24 cellular contexts compared by ENCODE assay signal in the genomic region with DNA sequence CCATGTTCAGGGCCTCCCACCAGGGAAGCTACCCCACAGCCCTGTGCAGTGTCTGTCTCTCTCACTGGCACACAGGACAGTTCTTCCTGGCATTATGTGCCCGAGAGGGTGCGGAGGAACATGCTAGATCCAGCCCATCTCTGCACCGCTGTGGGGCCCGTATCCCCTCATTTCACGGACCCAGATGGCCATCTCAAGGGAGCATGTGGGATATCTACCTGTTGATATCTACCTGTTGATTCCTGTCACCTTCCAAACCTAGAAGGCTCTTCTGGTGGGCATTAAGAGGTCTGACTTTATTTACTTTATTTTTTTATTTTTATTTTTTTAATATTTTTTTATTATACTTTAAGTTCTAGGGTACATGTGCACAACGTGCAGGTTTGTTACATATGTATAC. TPM values are rescaled to one million over a fixed set of nuclear protein-coding genes. Genes with fewer than 3 reads are reported as not detected.
A peak's percentile ranks its signal among the peaks of the same experiment; 100 is the strongest.
DNase-seq lines count a peak whose midpoint lies in the region; ATAC-seq and TF ChIP-seq lines count a peak whose summit lies in the region.
"Had no signal": no experiment of that assay in that cellular context is flagged by ENCODE, and none has a peak within 500 bp of the region (broad histone marks: within the 10 kb centered on the region; RNA-seq: fewer than 3 reads in every experiment).

No MANE protein-coding gene starts in this region.

- TF ChIP-seq POLR2A in transverse colon (IDR thresholded peaks at IDR 0.05): no peak

- CTCF ChIA-PET in activated CD8-positive, alpha-beta T cell treated with anti-CD3 and anti-CD28 coated beads for 36 hours (lab: Charles Lee): interaction anchor here (1.5 kb wide), 1 partner anchor 18 kb away, joined by 4 read pairs; no protein-coding TSS in a partner anchor
- CTCF ChIA-PET in activated CD8-positive, alpha-beta T cell treated with anti-CD3 and anti-CD28 coated beads, Interleukin-2, amount 10 ng/mL, durations not matched to agents 7 days and 5 days (lab: Charles Lee): no interaction called here

- no peaks in the 10 kb centered on the region for H3K36me3 ChIP-seq in transverse colon

- TF ChIP-seq CTCF in activated CD8-positive, alpha-beta T cell treated with anti-CD3 and anti-CD28 coated beads for 36 hours (IDR thresholded peaks at IDR 0.05): no peak
- TF ChIP-seq CTCF in CD14-positive monocyte (IDR thresholded peaks at IDR 0.05) (no peak), transverse colon (IDR thresholded peaks at IDR 0.05) (no peak)

- H3K4me1 ChIP-seq in transverse colon: no peaks in the 10 kb centered on the region

- no peak for TF ChIP-seq EP300 in transverse colon (IDR thresholded peaks at IDR 0.05; ENCODE audit: low read depth)

- in situ Hi-C loops in transverse colon (cut with MboI; ENCODE audit: low pct_ligation_motif_present in 1 of 4, low pct_unique_long_range_greater_than_20kb in 1 of 4, low sequenced_read_pairs in 3 of 4): no loop called here

- H3K27ac Mint-ChIP-seq in activated CD8-positive, alpha-beta T cell treated with anti-CD3 and anti-CD28 coated beads for 36 hours: peak overlapping the region; percentile 74
- H3K27ac Mint-ChIP-seq in activated CD8-positive, alpha-beta T cell treated with anti-CD3 and anti-CD28 coated beads, Interleukin-2, amount 10 ng/mL, durations not matched to agents 7 days and 5 days: no peak overlapping the region
- peak overlapping the region in 4 of 7 donors; percentile 35 to 73 (median 53) for H3K27ac Mint-ChIP-seq in CD14-positive monocyte
- peak overlapping the region; percentile 84 for H3K27ac Mint-ChIP-seq in activated naive CD8-positive, alpha-beta T cell treated with anti-CD3 and anti-CD28 coated beads for 36 hours
- peak overlapping the region in 9 of 10 donors; percentile 43 to 98 (median 81) for H3K27ac Mint-ChIP-seq in naive thymus-derived CD8-positive, alpha-beta T cell
- H3K27ac Mint-ChIP-seq: HFFc6 had no signal

- POLR2A ChIA-PET in activated CD8-positive, alpha-beta T cell treated with anti-CD3 and anti-CD28 coated beads for 36 hours (lab: Charles Lee): interaction anchor here (0.7 kb wide), 1 partner anchor 44 kb away, joined by 3 read pairs; no protein-coding TSS in a partner anchor
- POLR2A ChIA-PET in activated CD8-positive, alpha-beta T cell treated with anti-CD3 and anti-CD28 coated beads, Interleukin-2, amount 10 ng/mL, durations not matched to agents 7 days and 5 days (lab: Charles Lee): no interaction called here
- POLR2A ChIA-PET in naive thymus-derived CD8-positive, alpha-beta T cell (lab: Charles Lee): interaction anchor here (0.7 to 46.7 kb wide), 5 partner anchors 7 to 49 kb away, joined by 4 to 1921 read pairs (median 284); partner anchors contain the start of gene PIK3CD

- H3K4me3 Mint-ChIP-seq in activated CD8-positive, alpha-beta T cell treated with anti-CD3 and anti-CD28 coated beads for 36 hours: no peak overlapping the region
- no peak overlapping the region for H3K4me3 Mint-ChIP-seq in activated CD8-positive, alpha-beta T cell treated with anti-CD3 and anti-CD28 coated beads, Interleukin-2, amount 10 ng/mL, durations not matched to agents 7 days and 5 days
- no peak overlapping the region for H3K4me3 Mint-ChIP-seq in CD14-positive monocyte
- no peak overlapping the region for H3K4me3 Mint-ChIP-seq in activated naive CD8-positive, alpha-beta T cell treated with anti-CD3 and anti-CD28 coated beads for 36 hours
- H3K4me3 Mint-ChIP-seq in naive thymus-derived CD8-positive, alpha-beta T cell: peak overlapping the region in 5 of 10 donors; percentile 10 to 64 (median 50)
- H3K4me3 Mint-ChIP-seq: HFFc6 had no signal

- no peaks in the 10 kb centered on the region for H3K9me3 ChIP-seq in transverse colon

- no peak overlapping the region for H3K4me3 ChIP-seq in transverse colon
- H3K4me3 ChIP-seq: PC-9 had no signal

- H3K9me3 Mint-ChIP-seq in activated CD8-positive, alpha-beta T cell treated with anti-CD3 and anti-CD28 coated beads for 36 hours: no peaks in the 10 kb centered on the region
- H3K9me3 Mint-ChIP-seq in activated CD8-positive, alpha-beta T cell treated with anti-CD3 and anti-CD28 coated beads, Interleukin-2, amount 10 ng/mL, durations not matched to agents 7 days and 5 days (ENCODE audit: insufficient read depth): no peaks in the 10 kb centered on the region
- H3K9me3 Mint-ChIP-seq in CD14-positive monocyte: no peaks in the 10 kb centered on the region
- no peaks in the 10 kb centered on the region for H3K9me3 Mint-ChIP-seq in activated naive CD8-positive, alpha-beta T cell treated with anti-CD3 and anti-CD28 coated beads for 36 hours
- no peaks in the 10 kb centered on the region for H3K9me3 Mint-ChIP-seq in naive thymus-derived CD8-positive, alpha-beta T cell
- H3K9me3 Mint-ChIP-seq: HFFc6 had no signal

- intact Hi-C loops in activated CD8-positive, alpha-beta T cell treated with anti-CD3 and anti-CD28 coated beads for 36 hours (cut with micrococcal nuclease): no loop called here
- intact Hi-C loops in CD14-positive monocyte (cut with micrococcal nuclease) (no loop called here), transverse colon (cut with DNase I; ENCODE audit: low total_unique reads) (no loop called here)

- H3K4me1 Mint-ChIP-seq in activated CD8-positive, alpha-beta T cell treated with anti-CD3 and anti-CD28 coated beads for 36 hours (ENCODE audit: low read depth): peaks cover 66% of the 10 kb centered on the region
- H3K4me1 Mint-ChIP-seq in activated CD8-positive, alpha-beta T cell treated with anti-CD3 and anti-CD28 coated beads, Interleukin-2, amount 10 ng/mL, durations not matched to agents 7 days and 5 days (ENCODE audit: low read depth): peaks cover 64% of the 10 kb centered on the region
- H3K4me1 Mint-ChIP-seq in CD14-positive monocyte: peaks cover 41% of the 10 kb centered on the region
- H3K4me1 Mint-ChIP-seq in activated naive CD8-positive, alpha-beta T cell treated with anti-CD3 and anti-CD28 coated beads for 36 hours: peaks cover 56% of the 10 kb centered on the region
- H3K4me1 Mint-ChIP-seq in naive thymus-derived CD8-positive, alpha-beta T cell: peaks cover 26 to 83% (median 71%) of the 10 kb centered on the region in 4 donors

- WGBS in transverse colon (ENCODE audit: low coverage in 1 of 2), 2 donors: 70 to 93% methylated on average over 2 to 6 of the region's 6 CpGs

- no peak overlapping the region for H3K27ac ChIP-seq in transverse colon
- H3K27ac ChIP-seq: C4-2B, PC-9, RWPE1 had no signal

- DNase-seq in activated CD8-positive, alpha-beta T cell treated with anti-CD3 and anti-CD28 coated beads for 36 hours: no peak
- no peak for DNase-seq in activated CD8-positive, alpha-beta T cell treated with anti-CD3 and anti-CD28 coated beads, Interleukin-2, amount 10 ng/mL, durations not matched to agents 7 days and 5 days
- DNase-seq in CD14-positive monocyte (ENCODE audit: low spot score): no peak
- DNase-seq in activated naive CD8-positive, alpha-beta T cell treated with anti-CD3 and anti-CD28 coated beads for 36 hours: no peak
- no peak for DNase-seq in naive thymus-derived CD8-positive, alpha-beta T cell
- no peak for DNase-seq in NCI-H2227 (lab: John Stamatoyannopoulos, UW; ENCODE audit: unreplicated experiment)
- DNase-seq in transverse colon: no peak
- no peak for DNase-seq in RKO (ENCODE audit: low spot score)
- DNase-seq: 8988T, DMS79 treated with DMSO at 0.1 percent for 48 hours, H7, HFFc6, KG1, NCI-H1092, NCI-H1436, NCI-H187 treated with DMSO at 0.1 percent for 48 hours, NCI-H2107, NCI-H2227 treated with DMSO at 0.1 percent for 48 hours, NCI-H510A treated with DMSO at 0.1 percent for 48 hours, NCI-H748 treated with DMSO at 0.1 percent for 48 hours, PC-9, SHP77 treated with DMSO at 0.1 percent for 48 hours had no signal

- peaks cover 5% of the 10 kb centered on the region for H3K27me3 ChIP-seq in transverse colon

- ATAC-seq in activated CD8-positive, alpha-beta T cell treated with anti-CD3 and anti-CD28 coated beads for 36 hours: no peak
- ATAC-seq in activated CD8-positive, alpha-beta T cell treated with anti-CD3 and anti-CD28 coated beads, Interleukin-2, amount 10 ng/mL, durations not matched to agents 7 days and 5 days: no peak
- no peak for ATAC-seq in naive thymus-derived CD8-positive, alpha-beta T cell

- peaks cover 63% of the 10 kb centered on the region for H3K36me3 Mint-ChIP-seq in activated CD8-positive, alpha-beta T cell treated with anti-CD3 and anti-CD28 coated beads for 36 hours (ENCODE audit: low read depth)
- peaks cover 59% of the 10 kb centered on the region for H3K36me3 Mint-ChIP-seq in activated CD8-positive, alpha-beta T cell treated with anti-CD3 and anti-CD28 coated beads, Interleukin-2, amount 10 ng/mL, durations not matched to agents 7 days and 5 days (ENCODE audit: low read depth)
- H3K36me3 Mint-ChIP-seq in CD14-positive monocyte: peaks cover 23 to 54% of the 10 kb centered on the region in 2 donors
- H3K36me3 Mint-ChIP-seq in activated naive CD8-positive, alpha-beta T cell treated with anti-CD3 and anti-CD28 coated beads for 36 hours: peaks cover 64% of the 10 kb centered on the region
- H3K36me3 Mint-ChIP-seq in naive thymus-derived CD8-positive, alpha-beta T cell: peaks cover 0 to 85% (median 7%) of the 10 kb centered on the region in 3 donors

- H3K27me3 Mint-ChIP-seq in activated CD8-positive, alpha-beta T cell treated with anti-CD3 and anti-CD28 coated beads for 36 hours: no peaks in the 10 kb centered on the region
- no peaks in the 10 kb centered on the region for H3K27me3 Mint-ChIP-seq in activated CD8-positive, alpha-beta T cell treated with anti-CD3 and anti-CD28 coated beads, Interleukin-2, amount 10 ng/mL, durations not matched to agents 7 days and 5 days (ENCODE audit: low read depth)
- no peaks in the 10 kb centered on the region for H3K27me3 Mint-ChIP-seq in CD14-positive monocyte (ENCODE audit: low read depth in 3 of 3)
- H3K27me3 Mint-ChIP-seq in activated naive CD8-positive, alpha-beta T cell treated with anti-CD3 and anti-CD28 coated beads for 36 hours: no peaks in the 10 kb centered on the region
- H3K27me3 Mint-ChIP-seq in naive thymus-derived CD8-positive, alpha-beta T cell: no peaks in the 10 kb centered on the region

RNA-seq across cellular contexts. Expression of gene PIK3CD, which starts 11.7 kb away (rescaled TPM):
- total RNA-seq in activated CD8-positive, alpha-beta T cell treated with anti-CD3 and anti-CD28 coated beads for 36 hours: 100 to 1,000 TPM; 152 to 158 TPM
- 100 to 1,000 TPM; 283 to 285 TPM for total RNA-seq in activated CD8-positive, alpha-beta T cell treated with anti-CD3 and anti-CD28 coated beads, Interleukin-2, amount 10 ng/mL, durations not matched to agents 7 days and 5 days
- polyA plus RNA-seq in CD14-positive monocyte: 10 to 100 TPM; 33.2 to 52.2 TPM
- 100 to 1,000 TPM; 131 to 134 TPM for total RNA-seq in activated naive CD8-positive, alpha-beta T cell treated with anti-CD3 and anti-CD28 coated beads for 36 hours
- total RNA-seq in naive thymus-derived CD8-positive, alpha-beta T cell: 100 to 1,000 TPM; 334 to 343 TPM
- 100 to 1,000 TPM in 1 of 3 donors, 10 to 100 TPM in 2; 56.8 to 166 (median 87.4) TPM for polyA plus RNA-seq in naive thymus-derived CD8-positive, alpha-beta T cell
- total RNA-seq in transverse colon: 1 to 10 TPM in 3 of 4 donors, under 1 TPM in 1; 0.20 to 6.7 (median 4.1) TPM

Comparison
In these comparisons a context has a peak if more than half of its experiments do, and no peak if none do; other contexts are left out.
1. RNA of gene PIK3CD, which starts 11.7 kb away (total RNA-seq): 334 to 343 TPM in naive thymus-derived CD8-positive, alpha-beta T cell, 283 to 285 TPM in activated CD8-positive, alpha-beta T cell treated with anti-CD3 and anti-CD28 coated beads, Interleukin-2, amount 10 ng/mL, durations not matched to agents 7 days and 5 days, 152 to 158 TPM in activated CD8-positive, alpha-beta T cell treated with anti-CD3 and anti-CD28 coated beads for 36 hours and 131 to 134 TPM in activated naive CD8-positive, alpha-beta T cell treated with anti-CD3 and anti-CD28 coated beads for 36 hours; 0.20 to 6.7 TPM in transverse colon; every median in the first group is over 10 times any median in the second.